In genomic region chr12:78236264-78236663, GRCh38 we compare ENCODE assay signal across 15 cellular contexts.
DNase-seq lines count a peak whose midpoint lies in the region; ATAC-seq, FAIRE-seq and TF ChIP-seq lines count a peak whose summit lies in the region.
"Had no signal": no experiment of that assay in that cellular context is flagged by ENCODE, and none has a peak within 500 bp of the region (broad histone marks: within the 10 kb centered on the region; RNA-seq: fewer than 3 reads in every experiment).

No MANE protein-coding gene starts in this region.

- peak; percentile 11 for DNase-seq in ELR (ENCODE audit: low read depth)
- peak; percentile 58 for DNase-seq in NCI-H226
- DNase-seq in bronchial epithelial cell (ENCODE audit: low read depth): peak; percentile 21
- peak; percentile 12 for DNase-seq in putamen (ENCODE audit: low spot score)
- DNase-seq in epidermal melanocyte (ENCODE audit: insufficient read length, low spot score): no peak
- DNase-seq: AML-193; Caco-2; CD4-positive, alpha-beta T cell; GF-D8; H9 had no signal

- ATAC-seq in HG03520 (IDR thresholded peaks at IDR 0.05; ENCODE audit: unreplicated experiment) (no peak), GM18498 (IDR thresholded peaks at IDR 0.05; ENCODE audit: unreplicated experiment) (no peak)
- ATAC-seq: A549 had no signal

- H3K4me3 ChIP-seq in bronchial epithelial cell (ENCODE audit: low read depth, low read length): no peak overlapping the region
- H3K4me3 ChIP-seq: A549 had no signal

- FAIRE-seq in bronchial epithelial cell (lab: Jason Lieb, UNC): no peak
- FAIRE-seq: A549, D721Med, H1 had no signal

- H3K27me3 ChIP-seq in bronchial epithelial cell (ENCODE audit: control insufficient read depth, insufficient read depth, low read length): no peaks in the 10 kb centered on the region

- TF ChIP-seq CTCF in bronchial epithelial cell (IDR thresholded peaks at IDR 0.05; ENCODE audit: insufficient read depth, low read length, severe bottlenecking): no peak

- H3K36me3 ChIP-seq in bronchial epithelial cell (ENCODE audit: control insufficient read depth, insufficient read depth, low read length): no peaks in the 10 kb centered on the region
